In genomic region chr4:22412013-22412412, GRCh38 we compare ENCODE assay signal across 27 cellular contexts.
"Had no signal": no experiment of that assay in that cellular context is flagged by ENCODE, and none has a peak within 500 bp of the region (broad histone marks: within the 10 kb centered on the region; RNA-seq: fewer than 3 reads in every experiment).

No MANE protein-coding gene starts in this region.

- H3K27ac Mint-ChIP-seq: dendritic cell treated with granulocyte-macrophage colony-stimulating factor and Interleukin-4, amounts not matched to agents 40 ng/mL and 50 ng/mL, for 4 days; effector memory CD8-positive, alpha-beta T cell; endodermal cell had no signal

- H3K4me3 Mint-ChIP-seq: dendritic cell treated with granulocyte-macrophage colony-stimulating factor and Interleukin-4, amounts not matched to agents 40 ng/mL and 50 ng/mL, for 4 days; effector memory CD8-positive, alpha-beta T cell; endodermal cell had no signal

- H3K9me3 Mint-ChIP-seq: dendritic cell treated with granulocyte-macrophage colony-stimulating factor and Interleukin-4, amounts not matched to agents 40 ng/mL and 50 ng/mL, for 4 days; effector memory CD8-positive, alpha-beta T cell; endodermal cell had no signal

- H3K27me3 ChIP-seq: colonic mucosa, dorsolateral prefrontal cortex, esophagus muscularis mucosa, esophagus squamous epithelium, foreskin keratinocyte, gastrocnemius medialis, gastroesophageal sphincter, heart left ventricle, heart right ventricle had no signal

- H3K9me3 ChIP-seq: colonic mucosa, esophagus muscularis mucosa, esophagus squamous epithelium, gastrocnemius medialis, gastroesophageal sphincter, heart left ventricle, heart right ventricle had no signal

- H3K27me3 Mint-ChIP-seq: dendritic cell treated with granulocyte-macrophage colony-stimulating factor and Interleukin-4, amounts not matched to agents 40 ng/mL and 50 ng/mL, for 4 days; effector memory CD8-positive, alpha-beta T cell had no signal

- ATAC-seq: effector memory CD8-positive, alpha-beta T cell; esophagus mucosa; foreskin keratinocyte; gastrocnemius medialis; gastroesophageal sphincter had no signal

- H3K4me3 ChIP-seq: colonic mucosa, coronary artery, dorsolateral prefrontal cortex, esophagus muscularis mucosa, esophagus squamous epithelium, gastrocnemius medialis, gastroesophageal sphincter, heart left ventricle, heart right ventricle had no signal

- H3K4me1 Mint-ChIP-seq: endodermal cell had no signal

- H3K4me1 ChIP-seq: colonic mucosa, esophagus muscularis mucosa, esophagus squamous epithelium, foreskin keratinocyte, gastrocnemius medialis, gastroesophageal sphincter had no signal

- H3K27ac ChIP-seq: colonic mucosa, coronary artery, dorsolateral prefrontal cortex, epithelial cell of prostate, esophagus muscularis mucosa, esophagus squamous epithelium, foreskin keratinocyte, gastrocnemius medialis, gastroesophageal sphincter, heart left ventricle, heart right ventricle had no signal

- FAIRE-seq: colon, endothelial cell of umbilical vein, frontal cortex had no signal

- H3K36me3 ChIP-seq: colonic mucosa, gastrocnemius medialis had no signal

- DNase-seq: colonic mucosa; cortex of kidney; dermis blood vessel endothelial cell; dorsolateral prefrontal cortex; effector CD4-positive, alpha-beta T cell; effector CD8-positive, alpha-beta T cell; effector memory CD4-positive, alpha-beta T cell; effector memory CD8-positive, alpha-beta T cell; endodermal cell; erythroblast; esophagus squamous epithelium; foreskin fibroblast; foreskin keratinocyte; foreskin melanocyte; gastrocnemius medialis; head of caudate nucleus; heart left ventricle; heart right ventricle had no signal
